Comparison of ENCODE assay signal across 7 cellular contexts in the genomic region with DNA sequence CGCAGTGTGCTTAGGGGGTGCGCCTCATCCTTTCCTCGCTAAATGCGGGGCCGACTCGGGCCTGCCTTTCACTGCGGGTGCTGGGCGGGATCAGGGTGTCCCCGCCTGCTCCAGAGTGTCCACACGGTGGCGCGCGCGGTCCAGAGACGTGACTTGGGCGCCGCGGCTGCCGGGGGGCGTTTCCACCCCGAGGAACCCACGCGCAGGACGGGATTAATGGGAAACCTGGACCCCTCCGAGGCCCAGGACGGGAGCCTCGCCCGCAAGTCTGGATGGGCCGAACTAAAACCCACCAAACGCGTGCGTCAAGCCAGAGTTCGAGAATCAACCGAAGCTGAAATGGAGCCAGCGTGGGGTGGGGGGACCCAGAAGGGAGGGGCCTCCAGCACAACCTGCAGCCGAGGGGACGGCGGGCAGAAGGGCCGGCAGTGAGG.
DNase-seq lines count a peak whose midpoint lies in the region; ATAC-seq, FAIRE-seq and TF ChIP-seq lines count a peak whose summit lies in the region.

No MANE protein-coding gene starts in this region.

- peak overlapping the region; percentile 76 for H3K27ac Mint-ChIP-seq in activated T-cell treated with anti-CD3 and anti-CD28 coated beads, Interleukin-2, amount 50 U/mL, for 72 hours

- H3K9ac ChIP-seq in PC-3 (ENCODE audit: low read length) = peak overlapping the region; percentile 83

- CTCF ChIA-PET in PC-3 (lab: Charles Lee) = no interaction called here

- peak overlapping the region; percentile 90 to 93 for H3K4me3 Mint-ChIP-seq in activated T-cell treated with anti-CD3 and anti-CD28 coated beads, Interleukin-2, amount 50 U/mL, for 72 hours

- intact Hi-C loops in PC-3 (cut with micrococcal nuclease) (loop anchor here (1.0 to 10.0 kb wide), 2 partner anchors 379 to 1015 kb away; a partner anchor contains a TSS), esophagus squamous epithelium (cut with DNase I) (loop anchor here (5.0 to 10.0 kb wide), 5 partner anchors 75 to 385 kb away; a partner anchor contains a TSS)

- DNase-seq in GM12891 (ENCODE audit: insufficient read length, low spot score) (peak; percentile 98), HT1080 (ENCODE audit: low read depth) (peak; percentile 78), PC-3 (peak; percentile 80), esophagus squamous epithelium (lab: John Stamatoyannopoulos, UW) (no peak), myocyte (ENCODE audit: low read depth) (peak; percentile 89)
- peak; percentile 91 for DNase-seq in activated T-cell treated with anti-CD3 and anti-CD28 coated beads, Interleukin-2, amount 50 U/mL, for 72 hours
- peak; percentile 78 for DNase-seq in stimulated activated CD8-positive, alpha-beta memory T cell treated with anti-CD3 and anti-CD28 coated beads, Interleukin-7, amount 100 ng/mL, for 24 hours (ENCODE audit: low read depth)

- peak overlapping the region; percentile 95 for H3K4me2 ChIP-seq in PC-3 (ENCODE audit: low read length)

- H3K4me1 Mint-ChIP-seq in activated T-cell treated with anti-CD3 and anti-CD28 coated beads, Interleukin-2, amount 50 U/mL, for 72 hours (ENCODE audit: low read depth) = peaks cover 50% of the 10 kb centered on the region

- H3K9me3 ChIP-seq in PC-3 (ENCODE audit: low read length) (no peaks in the 10 kb centered on the region), esophagus squamous epithelium (no peaks in the 10 kb centered on the region)

- H3K27me3 Mint-ChIP-seq in activated T-cell treated with anti-CD3 and anti-CD28 coated beads, Interleukin-2, amount 50 U/mL, for 72 hours (ENCODE audit: low read depth) = no peaks in the 10 kb centered on the region

- H3K4me1 ChIP-seq in PC-3 (ENCODE audit: insufficient read depth, low read length) (peaks cover 24% of the 10 kb centered on the region), esophagus squamous epithelium (peaks cover 15 to 58% (median 27%) of the 10 kb centered on the region in 3 donors)

- H3F3A ChIP-seq in PC-3 (ENCODE audit: low read length, unreplicated experiment) = peaks cover 4% of the 10 kb centered on the region

- H3K4me3 ChIP-seq in PC-3 (ENCODE audit: low read length) = peak overlapping the region; percentile 87
- H3K4me3 ChIP-seq in esophagus squamous epithelium = peak overlapping the region; percentile 36 to 76 (median 62)

- FAIRE-seq in GM12891 (lab: Jason Lieb, UNC) = peak; percentile 91

- H3K79me2 ChIP-seq in PC-3 (ENCODE audit: low read length) = no peaks in the 10 kb centered on the region

- ATAC-seq in PC-3 = peak; percentile 55
- ATAC-seq in activated T-cell treated with anti-CD3 and anti-CD28 coated beads, Interleukin-2, amount 50 U/mL, for 72 hours (replicated peaks in 1 of 2) = peak; percentile 88 to 93

- peaks cover 2 to 3% of the 10 kb centered on the region in 2 donors for H3K36me3 Mint-ChIP-seq in activated T-cell treated with anti-CD3 and anti-CD28 coated beads, Interleukin-2, amount 50 U/mL, for 72 hours (ENCODE audit: insufficient read depth in 2 of 2)

- peaks cover 0 to 2% of the 10 kb centered on the region in 2 donors for H3K9me3 Mint-ChIP-seq in activated T-cell treated with anti-CD3 and anti-CD28 coated beads, Interleukin-2, amount 50 U/mL, for 72 hours

- TF ChIP-seq POLR2A in GM12891 (IDR thresholded peaks at IDR 0.05; ENCODE audit: low read depth, low read length) (no peak), esophagus squamous epithelium (IDR thresholded peaks at IDR 0.05) (no peak)

- POLR2A ChIA-PET in PC-3 (lab: Charles Lee; ENCODE audit: unreplicated experiment) = no interaction called here

- peak overlapping the region; percentile 90 for H3K27ac ChIP-seq in PC-3 (ENCODE audit: low read length)
- H3K27ac ChIP-seq in esophagus squamous epithelium = peak overlapping the region; percentile 90 to 96 (median 95)

- H3K27me3 ChIP-seq in PC-3 (ENCODE audit: low read length) = no peaks in the 10 kb centered on the region
- no peaks in the 10 kb centered on the region for H3K27me3 ChIP-seq in esophagus squamous epithelium

- H3K36me3 ChIP-seq in PC-3 (ENCODE audit: low read depth, low read length) (no peaks in the 10 kb centered on the region), esophagus squamous epithelium (no peaks in the 10 kb centered on the region)

- WGBS in esophagus squamous epithelium, 2 donors = 2% methylated on average over 16 of the region's 39 CpGs; no CpG with 5 or more reads in 1 of the 2 donors

- H3K9me2 ChIP-seq in PC-3 (replicated peaks; ENCODE audit: low read length) = no peaks in the 10 kb centered on the region

- H4K20me1 ChIP-seq in PC-3 (ENCODE audit: low read length) = no peaks in the 10 kb centered on the region

- peak overlapping the region; percentile 98 for H2AFZ ChIP-seq in PC-3 (ENCODE audit: low read length)

- BruUV-seq in PC-3 (replicated peaks; lab: Mats Ljungman, UMichigan) = no TSS peak

- TF ChIP-seq CTCF in PC-3 (conservative IDR thresholded peaks at IDR 0.05; ENCODE audit: low read depth, low read length) (peak; percentile 87), esophagus squamous epithelium (IDR thresholded peaks at IDR 0.05) (peak; percentile 92 to 99 (median 96))

TF ChIP-seq in GM12891, 5 proteins besides CTCF, POLR2A, EP300 and RAD21:
- TF ChIP-seq POLR2AphosphoS5 (IDR thresholded peaks at IDR 0.05; ENCODE audit: low read depth, low read length) (no peak), SPI1 (IDR thresholded peaks at IDR 0.05; ENCODE audit: low read depth, low read length) (no peak), PAX5 (IDR thresholded peaks at IDR 0.05; ENCODE audit: insufficient read depth, low read length, severe bottlenecking) (no peak), TAF1 (IDR thresholded peaks at IDR 0.05; ENCODE audit: low read depth, low read length) (no peak), POU2F2 (IDR thresholded peaks at IDR 0.05; ENCODE audit: low read depth, low read length) (no peak)
